Comparison of ENCODE assay signal across 15 cellular contexts in genomic region chr5:140317859-140318258, GRCh38. TPM values are rescaled to one million over a fixed set of nuclear protein-coding genes. Genes with fewer than 3 reads are reported as not detected.
DNase-seq lines count a peak whose midpoint lies in the region; ATAC-seq and TF ChIP-seq lines count a peak whose summit lies in the region.
"Had no signal": no experiment of that assay in that cellular context is flagged by ENCODE, and none has a peak within 500 bp of the region (broad histone marks: within the 10 kb centered on the region; RNA-seq: fewer than 3 reads in every experiment).

No MANE protein-coding gene starts in this region.

- DNase-seq in GM23248 = peak; percentile 87
- no peak for DNase-seq in epithelial cell of prostate (ENCODE audit: low read depth, low spot score)
- peak; percentile 77 for DNase-seq in renal cortical epithelial cell (ENCODE audit: low read depth)
- DNase-seq in NCI-H1694 (lab: John Stamatoyannopoulos, UW) = no peak
- DNase-seq: activated CD8-positive, alpha-beta T cell treated with anti-CD3 and anti-CD28 coated beads, Interleukin-2, amount 10 ng/mL, durations not matched to agents 7 days and 5 days; DND-41; effector CD8-positive, alpha-beta T cell; immature natural killer cell; NCI-H2171; ovary; SJCRH30 had no signal

- no peaks in the 10 kb centered on the region for H3K9me3 ChIP-seq in GM23248 (ENCODE audit: low read depth)
- H3K9me3 ChIP-seq: ovary, SJCRH30 had no signal

- H3K79me2 ChIP-seq in GM23248 (ENCODE audit: insufficient read depth) = no peaks in the 10 kb centered on the region

- H3K9me2 ChIP-seq in GM23248 (ENCODE audit: insufficient read depth) = no peaks in the 10 kb centered on the region

- H3K27ac ChIP-seq in GM23248 = peak overlapping the region; percentile 50
- peak overlapping the region; percentile 68 for H3K27ac ChIP-seq in epithelial cell of prostate
- H3K27ac ChIP-seq: ovary, SJCRH30 had no signal

- ATAC-seq in SK-N-SH treated with all-trans-retinoic acid at 6 μM for 48 hours = peak; percentile 74
- no peak for ATAC-seq in GM19328 (IDR thresholded peaks at IDR 0.05; ENCODE audit: unreplicated experiment)
- no peak for ATAC-seq in HG03342 (IDR thresholded peaks at IDR 0.05; ENCODE audit: unreplicated experiment)
- ATAC-seq in HG02763 (IDR thresholded peaks at IDR 0.05; ENCODE audit: unreplicated experiment) = no peak
- ATAC-seq: activated CD8-positive, alpha-beta T cell treated with anti-CD3 and anti-CD28 coated beads, Interleukin-2, amount 10 ng/mL, durations not matched to agents 7 days and 5 days had no signal

- H3K4me3 ChIP-seq in GM23248 = no peak overlapping the region
- H3K4me3 ChIP-seq: ovary, SJCRH30 had no signal

- H4K20me1 ChIP-seq in GM23248 (ENCODE audit: insufficient read depth) = no peaks in the 10 kb centered on the region

- 46 to 58% methylated on average over 5 of the region's 5 CpGs for WGBS in GM23248 (ENCODE audit: low coverage in 1 of 2, low lambda C conversion rate in 2 of 2, missing lambda C conversion rate in 2 of 2), 2 experiments

- H3K4me2 ChIP-seq in GM23248 (ENCODE audit: unreplicated experiment) = peak overlapping the region; percentile 46

- H2AFZ ChIP-seq in GM23248 = peak overlapping the region; percentile 59

- in situ Hi-C loops in GM23248 (cut with MboI) = no loop called here

- H3K27me3 ChIP-seq in GM23248 (replicated peaks; ENCODE audit: insufficient read depth) = no peaks in the 10 kb centered on the region
- H3K27me3 ChIP-seq: ovary, SJCRH30 had no signal

- H3K4me1 ChIP-seq in GM23248 (ENCODE audit: insufficient read depth) = peaks cover 24% of the 10 kb centered on the region

- no peaks in the 10 kb centered on the region for H3K36me3 ChIP-seq in GM23248 (ENCODE audit: low read depth)
- H3K36me3 ChIP-seq: ovary, SJCRH30 had no signal

- peak overlapping the region; percentile 32; the same call in 1 of the 2 replicates for H3K9ac ChIP-seq in GM23248

- peaks cover 15% of the 10 kb centered on the region; the same call in 1 of the 2 replicates for H3F3A ChIP-seq in GM23248 (ENCODE audit: insufficient read depth)

TF ChIP-seq in SK-N-SH treated with all-trans-retinoic acid at 6 μM for 48 hours, 23 proteins besides CTCF, POLR2A, EP300 and RAD21:
- TF ChIP-seq BACH2 (CRISPR knock-in tag; IDR thresholded peaks at IDR 0.05; ENCODE audit: borderline replicate concordance) (no peak), RARB (CRISPR knock-in tag; IDR thresholded peaks at IDR 0.05) (no peak), CREB5 (CRISPR knock-in tag; IDR thresholded peaks at IDR 0.05; ENCODE audit: low read depth) (no peak), ZFP3 (CRISPR knock-in tag; IDR thresholded peaks at IDR 0.05) (0 out of 2 replicates have a peak, but pooled peaks have one; percentile 27)

RNA-seq across cellular contexts. Expression of gene PFDN1, which starts 15.0 kb away (rescaled TPM):
- 94.3 and 95.8 TPM in 2 replicates for total RNA-seq in GM23248 (2014; rRNA removed; shearing (Covaris generic))
- 87.0 and 99.9 TPM in 2 replicates for polyA plus RNA-seq in GM23248 (2016; fragmentation: Nextera tagmentation; extraction: Ambion mirVana)
- total RNA-seq in renal cortical epithelial cell = 76.4 and 107 TPM in 2 replicates

RNA-seq across cellular contexts. Expression of gene HBEGF, which starts 28.5 kb away (rescaled TPM):
- total RNA-seq in GM23248 (2014; rRNA removed; shearing (Covaris generic)) = 7.5 and 9.5 TPM in 2 replicates
- polyA plus RNA-seq in GM23248 (2016; fragmentation: Nextera tagmentation; extraction: Ambion mirVana) = 4.5 and 4.9 TPM in 2 replicates
- 23.4 and 52.8 TPM in 2 replicates for total RNA-seq in renal cortical epithelial cell

RNA-seq across cellular contexts. Expression of gene SLC4A9, which starts 42.1 kb away (rescaled TPM):
- total RNA-seq in GM23248 (2014; rRNA removed; shearing (Covaris generic)) = not detected in 2 replicates
- not detected in 2 replicates for polyA plus RNA-seq in GM23248 (2016; fragmentation: Nextera tagmentation; extraction: Ambion mirVana)
- total RNA-seq in renal cortical epithelial cell = not detected in 2 replicates
- total RNA-seq: SJCRH30 had no signal
- polyA plus RNA-seq: immature natural killer cell, ovary had no signal

Comparison
In these comparisons a context has a peak if more than half of its experiments do, and no peak if none do; other contexts are left out.
1. DNase-seq: peak in GM23248 (single experiment) and renal cortical epithelial cell (single experiment); none in epithelial cell of prostate (single experiment) and NCI-H1694 (single experiment).